Comparison of ENCODE assay signal across 1 cellular context in the genomic region with DNA sequence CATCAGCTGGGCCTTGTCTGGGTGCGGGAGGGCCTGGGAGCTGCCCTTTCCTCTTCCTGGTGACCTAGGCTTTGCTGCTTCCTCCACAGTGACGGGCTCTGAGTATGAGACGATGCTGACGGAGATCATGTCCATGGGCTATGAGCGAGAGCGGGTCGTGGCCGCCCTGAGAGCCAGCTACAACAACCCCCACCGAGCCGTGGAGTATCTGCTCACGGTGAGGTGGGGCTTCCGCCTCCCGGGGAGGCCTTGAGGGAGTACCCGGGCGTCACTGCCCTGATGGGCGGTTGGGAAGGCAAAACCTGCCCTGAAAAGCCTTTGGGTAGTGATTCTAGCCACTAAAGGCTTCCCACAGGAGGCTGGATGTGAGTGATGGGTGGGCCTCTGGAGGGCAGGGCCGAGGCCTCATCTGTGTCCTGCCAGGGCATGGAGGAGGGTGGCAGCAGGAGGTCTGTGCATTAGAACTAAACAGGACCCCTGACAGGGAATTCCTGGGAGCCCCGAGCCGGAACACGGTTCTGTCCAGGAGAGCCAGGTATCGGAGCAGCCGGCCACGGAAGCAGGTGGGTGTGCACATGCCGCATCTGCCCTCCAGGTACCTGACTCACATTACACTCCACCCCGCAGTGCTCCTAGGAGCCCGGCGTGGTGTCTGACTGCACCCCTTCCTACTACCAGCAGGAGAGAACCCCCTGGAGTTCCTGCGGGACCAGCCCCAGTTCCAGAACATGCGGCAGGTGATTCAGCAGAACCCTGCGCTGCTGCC.
A peak's percentile ranks its signal among the peaks of the same experiment; 100 is the strongest.
TF ChIP-seq lines count a peak whose summit lies in the region.

No MANE protein-coding gene starts in this region.

TF ChIP-seq in K562, 482 proteins besides CTCF, POLR2A, EP300 and RAD21:
- TF ChIP-seq TFAM (CRISPR knock-in tag; conservative IDR thresholded peaks at IDR 0.05) (no peak), POLR2G (IDR thresholded peaks at IDR 0.05; ENCODE audit: low read depth, low read length) (peak; percentile 49; the same call in 1 of the 2 replicates), ZNF696 (CRISPR knock-in tag; conservative IDR thresholded peaks at IDR 0.05) (no peak), ZNF740 (CRISPR knock-in tag; IDR thresholded peaks at IDR 0.05) (no peak), ZNF740 (tag; IDR thresholded peaks at IDR 0.05) (no peak), TEAD2 (tag; IDR thresholded peaks at IDR 0.05) (no peak), KLF16 (IDR thresholded peaks at IDR 0.05) (no peak), MTF1 (CRISPR knock-in tag; IDR thresholded peaks at IDR 0.05; ENCODE audit: borderline replicate concordance) (no peak), GTF2F1 (IDR thresholded peaks at IDR 0.05; ENCODE audit: low read depth, low read length) (no peak), CLOCK (CRISPR knock-in tag; IDR thresholded peaks at IDR 0.05; ENCODE audit: borderline replicate concordance) (no peak), ZNF212 (CRISPR knock-in tag; IDR thresholded peaks at IDR 0.05) (no peak), ZNF311 (CRISPR knock-in tag; IDR thresholded peaks at IDR 0.05) (no peak), RBFOX2 (IDR thresholded peaks at IDR 0.05; ENCODE audit: low read depth, low read length) (peak; percentile 68), TGIF2 (CRISPR knock-in tag; IDR thresholded peaks at IDR 0.05) (no peak)
